In the genomic region with DNA sequence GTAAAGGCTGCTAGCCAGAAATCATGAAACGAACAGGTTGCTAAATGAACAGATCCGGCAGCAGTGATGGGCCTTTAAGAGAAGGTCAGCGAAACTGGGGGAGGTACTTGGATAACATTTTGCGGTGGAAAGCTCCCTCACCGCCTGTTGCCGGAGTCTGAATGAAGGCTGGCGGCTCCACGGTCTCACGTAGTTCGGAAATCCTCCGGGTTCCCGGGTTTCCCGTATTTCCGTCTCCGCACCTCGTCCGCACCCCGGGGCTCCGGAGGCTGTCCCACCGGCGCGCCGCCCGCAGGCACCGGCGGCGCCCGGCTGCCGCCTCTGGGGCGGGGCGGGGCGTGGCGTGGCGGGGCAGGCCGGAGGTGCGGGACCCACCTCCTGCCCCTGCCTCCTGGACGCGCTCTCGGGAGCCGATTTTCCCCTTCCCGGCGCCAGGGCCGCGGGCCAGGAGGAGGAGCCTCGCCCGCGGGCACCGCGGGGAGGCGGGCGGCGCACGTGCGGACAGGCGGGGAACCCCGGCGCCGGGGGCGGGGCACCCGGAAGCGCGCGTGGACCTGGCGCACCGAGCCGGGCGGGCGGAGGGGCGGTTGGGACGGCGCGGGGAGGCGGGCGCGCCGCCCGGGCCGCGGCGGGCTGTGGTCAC, we compare ENCODE assay signal across 8 cellular contexts. TPM values are rescaled to one million over a fixed set of nuclear protein-coding genes. Genes with fewer than 3 reads are reported as not detected.
DNase-seq lines count a peak whose midpoint lies in the region; TF ChIP-seq lines count a peak whose summit lies in the region.

A gene with protein sequence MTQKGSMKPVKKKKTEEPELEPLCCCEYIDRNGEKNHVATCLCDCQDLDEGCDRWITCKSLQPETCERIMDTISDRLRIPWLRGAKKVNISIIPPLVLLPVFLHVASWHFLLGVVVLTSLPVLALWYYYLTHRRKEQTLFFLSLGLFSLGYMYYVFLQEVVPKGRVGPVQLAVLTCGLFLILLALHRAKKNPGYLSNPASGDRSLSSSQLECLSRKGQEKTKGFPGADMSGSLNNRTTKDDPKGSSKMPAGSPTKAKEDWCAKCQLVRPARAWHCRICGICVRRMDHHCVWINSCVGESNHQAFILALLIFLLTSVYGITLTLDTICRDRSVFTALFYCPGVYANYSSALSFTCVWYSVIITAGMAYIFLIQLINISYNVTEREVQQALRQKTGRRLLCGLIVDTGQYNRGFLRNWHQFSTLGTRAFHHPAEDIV (plus strand): TSS at position 642 of the 643 bp plus-strand sequence. CDS start 790 bp downstream, outside the sequence.

- no peaks in the 10 kb centered on the region for H3K9me3 ChIP-seq in DOHH2 (ENCODE audit: control insufficient read depth, insufficient read depth, low read length)
- no peaks in the 10 kb centered on the region for H3K9me3 ChIP-seq in GM23248 (ENCODE audit: low read depth)
- no peaks in the 10 kb centered on the region for H3K9me3 ChIP-seq in Karpas-422 (ENCODE audit: low read length)
- no peaks in the 10 kb centered on the region for H3K9me3 ChIP-seq in neutrophil

- peaks cover 6% of the 10 kb centered on the region; the same call in 1 of the 2 replicates for H3F3A ChIP-seq in DOHH2 (ENCODE audit: control insufficient read depth, insufficient read depth)
- peaks cover 15% of the 10 kb centered on the region; the same call in 1 of the 2 replicates for H3F3A ChIP-seq in GM23248 (ENCODE audit: insufficient read depth)

- TF ChIP-seq CTCF in DOHH2 (IDR thresholded peaks at IDR 0.05; ENCODE audit: low read depth, low read length, poor library complexity, severe bottlenecking) (no peak), neutrophil (IDR thresholded peaks at IDR 0.05) (peak; percentile 2)

- in situ Hi-C loops in GM23248 (cut with MboI): no loop called here

- H4K20me1 ChIP-seq in DOHH2 (ENCODE audit: control insufficient read depth, insufficient read depth, low read depth, low read length) (no peaks in the 10 kb centered on the region), GM23248 (ENCODE audit: insufficient read depth) (no peaks in the 10 kb centered on the region), Karpas-422 (ENCODE audit: insufficient read depth, low read depth, low read length) (no peaks in the 10 kb centered on the region)

- H2AFZ ChIP-seq in GM23248 (peak within 1 kb of the TSS; percentile 91), Karpas-422 (ENCODE audit: low read length) (peak within 1 kb of the TSS; percentile 95)

- H3K9ac ChIP-seq in GM23248 (peak within 1 kb of the TSS; percentile 67), Karpas-422 (ENCODE audit: low read length) (peak within 1 kb of the TSS; percentile 81)

- H3K4me3 ChIP-seq in DOHH2 (ENCODE audit: low read length) (peak within 1 kb of the TSS; percentile 89), GM23248 (peak within 1 kb of the TSS; percentile 83), Karpas-422 (ENCODE audit: low read length) (peak within 1 kb of the TSS; percentile 93), neutrophil (ENCODE audit: low read depth in 1 of 2, low read length in 1 of 2) (peak within 1 kb of the TSS; percentile 65 to 74)

- H3K4me2 ChIP-seq in DOHH2 (ENCODE audit: low read length) (peak within 1 kb of the TSS; percentile 89), GM23248 (ENCODE audit: unreplicated experiment) (peak within 1 kb of the TSS; percentile 72), Karpas-422 (ENCODE audit: low read depth, low read length, poor library complexity, severe bottlenecking) (peak within 1 kb of the TSS; percentile 83)

- H3K79me2 ChIP-seq in DOHH2 (ENCODE audit: control insufficient read depth, low read length) (no peaks in the 10 kb centered on the region), GM23248 (ENCODE audit: insufficient read depth) (no peaks in the 10 kb centered on the region), Karpas-422 (ENCODE audit: low read length) (peaks cover 10% of the 10 kb centered on the region)

- H3K36me3 ChIP-seq in DOHH2 (ENCODE audit: control insufficient read depth, low read length): peaks cover 16% of the 10 kb centered on the region; the same call in 1 of the 2 replicates
- no peaks in the 10 kb centered on the region for H3K36me3 ChIP-seq in GM23248 (ENCODE audit: low read depth)
- H3K36me3 ChIP-seq in Karpas-422 (ENCODE audit: insufficient read depth, low read length): no peaks in the 10 kb centered on the region
- no peaks in the 10 kb centered on the region for H3K36me3 ChIP-seq in neutrophil

- no peaks in the 10 kb centered on the region for H3K9me2 ChIP-seq in DOHH2 (replicated peaks; ENCODE audit: control insufficient read depth, low read length)
- H3K9me2 ChIP-seq in GM23248 (ENCODE audit: insufficient read depth): no peaks in the 10 kb centered on the region
- no peaks in the 10 kb centered on the region for H3K9me2 ChIP-seq in Karpas-422 (replicated peaks; ENCODE audit: insufficient read depth, low read length)

- WGBS in GM23248 (ENCODE audit: low coverage in 1 of 2, low lambda C conversion rate in 2 of 2, missing lambda C conversion rate in 2 of 2), 2 experiments: 1 to 2% methylated on average over 22 to 37 of the region's 80 CpGs

- H3K4me1 ChIP-seq in DOHH2 (ENCODE audit: control insufficient read depth, low read length): peaks cover 24% of the 10 kb centered on the region
- 0 out of 2 replicates have a peak, but pooled peaks cover 3% of the 10 kb centered on the region for H3K4me1 ChIP-seq in GM23248 (ENCODE audit: insufficient read depth)
- peaks cover 25% of the 10 kb centered on the region for H3K4me1 ChIP-seq in Karpas-422 (ENCODE audit: low read length)
- peaks cover 5 to 11% of the 10 kb centered on the region in 2 experiments for H3K4me1 ChIP-seq in neutrophil (ENCODE audit: control insufficient read depth in 1 of 2, insufficient read depth in 1 of 2, low read depth in 1 of 2, low read length in 1 of 2)

- H3K27me3 ChIP-seq in DOHH2 (ENCODE audit: control insufficient read depth, low read length) (no peaks in the 10 kb centered on the region), GM23248 (replicated peaks; ENCODE audit: insufficient read depth) (no peaks in the 10 kb centered on the region), Karpas-422 (ENCODE audit: low read length) (no peaks in the 10 kb centered on the region), neutrophil (peaks cover 48% of the 10 kb centered on the region)

- DNase-seq in GM23248 (peak; percentile 77), Karpas-422 (peak; percentile 82), RPMI8226 (peak; percentile 70), activated gamma-delta T cell (lab: John Stamatoyannopoulos, UW) (peak; percentile 64), foreskin melanocyte (peak; percentile 11), superior temporal gyrus (ENCODE audit: extremely low spot score) (peak; percentile 38)

- H3K27ac ChIP-seq in DOHH2 (ENCODE audit: low read depth, low read length) (no peak within 1 kb of the TSS), GM23248 (no peak within 1 kb of the TSS), Karpas-422 (ENCODE audit: low read length) (no peak within 1 kb of the TSS), neutrophil (no peak within 1 kb of the TSS)

RNA-seq across cellular contexts. Expression of the gene that starts here (rescaled TPM):
- total RNA-seq in GM23248 (2014; rRNA removed; shearing (Covaris generic)): 1.6 and 3.8 TPM in 2 replicates
- polyA plus RNA-seq in GM23248 (2016; fragmentation: Nextera tagmentation; extraction: Ambion mirVana): 0.40 and 0.98 TPM in 2 replicates
- total RNA-seq in Karpas-422 (2014; rRNA removed; shearing (Covaris generic); ENCODE audit: low replicate concordance): 32.1 and 35.6 TPM in 2 replicates

Comparison
In these comparisons a context has a peak if more than half of its experiments do, and no peak if none do; other contexts are left out.
1. DNase-seq: peak in every context shown above with its lines; median percentile 82 in Karpas-422; 77 in GM23248; 70 in RPMI8226; 64 in activated gamma-delta T cell; 38 in superior temporal gyrus; 11 in foreskin melanocyte.